ENCODE assay signal across 8 cellular contexts in genomic region chr3:169772951-169773816, GRCh38. TPM values are rescaled to one million over a fixed set of nuclear protein-coding genes. Genes with fewer than 3 reads are reported as not detected.
DNase-seq lines count a peak whose midpoint lies in the region; ATAC-seq, FAIRE-seq and TF ChIP-seq lines count a peak whose summit lies in the region.

Gene MYNN, plus strand, starts transcription at chr3:169773396. Its CDS starts 900 bp downstream, at chr3:169774296.

- peak; percentile 90 for DNase-seq in H9
- DNase-seq in MM.1S: peak; percentile 95
- DNase-seq in SJCRH30: peak; percentile 89 to 90
- DNase-seq in activated naive CD4-positive, alpha-beta T cell (lab: John Stamatoyannopoulos, UW): peak; percentile 73 to 88 (median 86)
- DNase-seq in superior temporal gyrus (ENCODE audit: extremely low spot score): peak; percentile 97

- H4K20me1 ChIP-seq in H9 (ENCODE audit: control insufficient read depth, insufficient read depth, insufficient read length) (no peaks in the 10 kb centered on the region), MM.1S (ENCODE audit: insufficient read depth, low read length) (peaks cover 5% of the 10 kb centered on the region; the same call in 1 of the 2 replicates)

- H3K4me1 Mint-ChIP-seq in H9: peaks cover 28 to 30% of the 10 kb centered on the region in 2 experiments

- H3K4me1 ChIP-seq in H9 (ENCODE audit: insufficient read depth, low read length): no peaks in the 10 kb centered on the region
- peaks cover 18% of the 10 kb centered on the region for H3K4me1 ChIP-seq in MM.1S (ENCODE audit: low read length)
- no peaks in the 10 kb centered on the region for H3K4me1 ChIP-seq in SJCRH30
- H3K4me1 ChIP-seq in gastroesophageal sphincter: peaks cover 6 to 47% (median 22%) of the 10 kb centered on the region in 3 donors
- H3K4me1 ChIP-seq in neutrophil (ENCODE audit: control insufficient read depth in 1 of 2, insufficient read depth in 1 of 2, low read depth in 1 of 2, low read length in 1 of 2): peaks cover 34 to 43% of the 10 kb centered on the region in 2 experiments

- no peak for TF ChIP-seq EP300 in gastroesophageal sphincter (IDR thresholded peaks at IDR 0.05)

- H3K27ac Mint-ChIP-seq in H9: peak within 1 kb of the TSS; percentile 98 to 100 (median 100)

- H3K27me3 Mint-ChIP-seq in H9 (ENCODE audit: low read depth): no peaks in the 10 kb centered on the region; the same call in 1 of the 2 replicates

- peaks cover 33% of the 10 kb centered on the region for H3F3A ChIP-seq in MM.1S (ENCODE audit: insufficient read depth, low read length)

- H3K9me3 Mint-ChIP-seq in H9: no peaks in the 10 kb centered on the region; a peak in 1 of 5 replicates

- TF ChIP-seq CTCF in H9 (conservative IDR thresholded peaks at IDR 0.05) (no peak), MM.1S (IDR thresholded peaks at IDR 0.05; ENCODE audit: low read length) (peak; percentile 32; the same call in 1 of the 2 replicates), gastroesophageal sphincter (IDR thresholded peaks at IDR 0.05) (peak in 1 of 4 experiments; percentile 10), neutrophil (IDR thresholded peaks at IDR 0.05) (no peak)

- H2AFZ ChIP-seq in H9 (ENCODE audit: low read length): no peak within 1 kb of the TSS
- H2AFZ ChIP-seq in MM.1S (ENCODE audit: low read length): peak within 1 kb of the TSS; percentile 88

- peaks cover 6% of the 10 kb centered on the region; the same call in 1 of the 2 replicates for H3K36me3 ChIP-seq in MM.1S (replicated peaks; ENCODE audit: insufficient read depth, low read length)
- H3K36me3 ChIP-seq in SJCRH30: peaks cover 18% of the 10 kb centered on the region
- H3K36me3 ChIP-seq in gastroesophageal sphincter: peaks cover 0 to 32% of the 10 kb centered on the region in 2 donors
- H3K36me3 ChIP-seq in neutrophil: peaks cover 34% of the 10 kb centered on the region

- WGBS in H9 (ENCODE audit: extremely low coverage, insufficient read length, low lambda C conversion rate): no CpG with 5 or more reads among the region's 59 CpGs
- WGBS in gastroesophageal sphincter (ENCODE audit: low coverage in 1 of 2), 2 donors: 0% methylated on average over 11 of the region's 59 CpGs; no CpG with 5 or more reads in 1 of the 2 donors

- H3K9ac ChIP-seq in H9 (ENCODE audit: extremely low read depth, insufficient read length, low read length): peak within 1 kb of the TSS; percentile 93
- peak within 1 kb of the TSS; percentile 95 for H3K9ac ChIP-seq in MM.1S (ENCODE audit: low read length)

- H2AK5ac ChIP-seq in H9 (ENCODE audit: insufficient read length, low read length): no peak within 1 kb of the TSS

- TF ChIP-seq POLR2A in gastroesophageal sphincter (IDR thresholded peaks at IDR 0.05): peak; percentile 97 to 99

- H3K9me3 ChIP-seq in H9 (ENCODE audit: control insufficient read depth, low read depth, low read length): no peaks in the 10 kb centered on the region
- no peaks in the 10 kb centered on the region for H3K9me3 ChIP-seq in MM.1S (replicated peaks; ENCODE audit: insufficient read depth, low read length)
- H3K9me3 ChIP-seq in SJCRH30 (replicated peaks): no peaks in the 10 kb centered on the region
- no peaks in the 10 kb centered on the region for H3K9me3 ChIP-seq in gastroesophageal sphincter
- no peaks in the 10 kb centered on the region for H3K9me3 ChIP-seq in neutrophil

- H3K36me3 Mint-ChIP-seq in H9 (ENCODE audit: insufficient read depth in 1 of 3, low read depth in 3 of 3): peaks cover 6 to 37% (median 36%) of the 10 kb centered on the region in 3 experiments

- no peak within 1 kb of the TSS for H2BK15ac ChIP-seq in H9 (ENCODE audit: low read depth, low read length)

- H3K79me2 ChIP-seq in H9 (ENCODE audit: insufficient read depth, low read length): peaks cover 7% of the 10 kb centered on the region; the same call in 1 of the 2 replicates
- H3K79me2 ChIP-seq in MM.1S (ENCODE audit: low read length): peaks cover 48% of the 10 kb centered on the region

- no peaks in the 10 kb centered on the region for H3K23me2 ChIP-seq in H9 (ENCODE audit: insufficient read length, low read depth, low read length, poor library complexity, severe bottlenecking)

- H3K18ac ChIP-seq in H9 (ENCODE audit: insufficient read length, low read depth, low read length): peak within 1 kb of the TSS; percentile 94

- peak; percentile 72 for FAIRE-seq in G401.6 (lab: Jason Lieb, UNC)

- no peak within 1 kb of the TSS for H2BK12ac ChIP-seq in H9 (ENCODE audit: insufficient read length, low read depth, low read length)

- H4K8ac ChIP-seq in H9 (replicated peaks; ENCODE audit: insufficient read length, low read depth, low read length): no peak within 1 kb of the TSS

- no peaks in the 10 kb centered on the region for H3K79me1 ChIP-seq in H9 (ENCODE audit: insufficient read depth, low read depth, low read length, poor library complexity, severe bottlenecking)

- H2BK5ac ChIP-seq in H9 (ENCODE audit: insufficient read length, low read length): no peak within 1 kb of the TSS

- ATAC-seq in gastroesophageal sphincter: peak; percentile 93

- H3K14ac ChIP-seq in H9 (ENCODE audit: insufficient read depth, low read length): peak within 1 kb of the TSS; percentile 93

- H3K9me2 ChIP-seq in MM.1S (replicated peaks; ENCODE audit: insufficient read depth, low read length): no peaks in the 10 kb centered on the region

- H2BK120ac ChIP-seq in H9 (ENCODE audit: low read depth, low read length, poor library complexity, severe bottlenecking): peak within 1 kb of the TSS; percentile 75

- no peaks in the 10 kb centered on the region for H3K27me3 ChIP-seq in H9 (ENCODE audit: insufficient read depth, low read length)
- no peaks in the 10 kb centered on the region for H3K27me3 ChIP-seq in MM.1S (replicated peaks; ENCODE audit: insufficient read depth, low read length)
- H3K27me3 ChIP-seq in SJCRH30: no peaks in the 10 kb centered on the region
- no peaks in the 10 kb centered on the region for H3K27me3 ChIP-seq in gastroesophageal sphincter
- H3K27me3 ChIP-seq in neutrophil: peaks cover 6% of the 10 kb centered on the region

- H4K5ac ChIP-seq in H9 (ENCODE audit: insufficient read length, low read depth, low read length): no peak within 1 kb of the TSS

- peak within 1 kb of the TSS; percentile 88 for H3K4me3 ChIP-seq in MM.1S (ENCODE audit: low read length)
- peak within 1 kb of the TSS; percentile 79 for H3K4me3 ChIP-seq in SJCRH30
- H3K4me3 ChIP-seq in gastroesophageal sphincter: peak within 1 kb of the TSS; percentile 69 to 99
- H3K4me3 ChIP-seq in neutrophil (ENCODE audit: low read depth in 1 of 2, low read length in 1 of 2): peak within 1 kb of the TSS; percentile 81 to 84

- H3K27ac ChIP-seq in H9 (ENCODE audit: insufficient read length, low read depth, low read length): peak within 1 kb of the TSS; percentile 85
- peak within 1 kb of the TSS; percentile 95 for H3K27ac ChIP-seq in MM.1S (ENCODE audit: low read length)
- H3K27ac ChIP-seq in SJCRH30: peak within 1 kb of the TSS; percentile 81
- peak within 1 kb of the TSS; percentile 96 to 100 (median 98) for H3K27ac ChIP-seq in gastroesophageal sphincter
- peak within 1 kb of the TSS; percentile 95 for H3K27ac ChIP-seq in neutrophil

- no peak within 1 kb of the TSS for H3K23ac ChIP-seq in H9 (ENCODE audit: insufficient read length, low read depth, low read length)

- H2BK20ac ChIP-seq in H9 (ENCODE audit: low read depth, low read length, poor library complexity, severe bottlenecking): no peak within 1 kb of the TSS

- peak within 1 kb of the TSS; percentile 80 for H3T11ph ChIP-seq in H9 (ENCODE audit: low read length)

- peak within 1 kb of the TSS; percentile 94 to 98 for H3K4me3 Mint-ChIP-seq in H9

- H4K91ac ChIP-seq in H9 (ENCODE audit: insufficient read length, low read depth, low read length): no peak within 1 kb of the TSS

- H3K4me2 ChIP-seq in H9 (ENCODE audit: insufficient read depth, insufficient read length, low read length) (peak within 1 kb of the TSS; percentile 96), MM.1S (ENCODE audit: low read depth, low read length) (peak within 1 kb of the TSS; percentile 79)

- no peak within 1 kb of the TSS; the same call in 1 of the 2 replicates for H3K4ac ChIP-seq in H9 (ENCODE audit: low read depth, low read length)

- H3K56ac ChIP-seq in H9 (ENCODE audit: insufficient read length, low read depth, low read length): no peak within 1 kb of the TSS

RNA-seq across cellular contexts. Expression of gene MYNN, which starts in this region (rescaled TPM):
- total RNA-seq in H9 (2021) (15.9 and 16.3 TPM in 2 replicates), gastroesophageal sphincter (10 to 100 TPM; 13.3 to 32.8 (median 19.5) TPM)
- 15.6 and 17.1 TPM in 2 replicates for total RNA-seq in SJCRH30 (2014; rRNA removed; shearing (Covaris generic))

Comparison
In these comparisons a context has a peak if more than half of its experiments do, and no peak if none do; other contexts are left out.
1. Peak in every context shown above with its lines: DNase-seq, ATAC-seq, H3K4me3 ChIP-seq and H3K27ac ChIP-seq.